In genomic region chr7:1922071-1922869, GRCh38 we compare ENCODE assay signal across 11 cellular contexts.
A peak's percentile ranks its signal among the peaks of the same experiment; 100 is the strongest.
DNase-seq lines count a peak whose midpoint lies in the region; ATAC-seq, FAIRE-seq and TF ChIP-seq lines count a peak whose summit lies in the region.
"Had no signal": no experiment of that assay in that cellular context is flagged by ENCODE, and none has a peak within 500 bp of the region (broad histone marks: within the 10 kb centered on the region; RNA-seq: fewer than 3 reads in every experiment).

No MANE protein-coding gene starts in this region.

- H3K4me3 ChIP-seq in kidney (ENCODE audit: low read length in 2 of 2), result no peak overlapping the region
- peak overlapping the region; percentile 26 for H3K4me3 ChIP-seq in suprapubic skin

- intact Hi-C loops in kidney (cut with DNase I), result no loop called here

- no peak for FAIRE-seq in kidney (lab: Jason Lieb, UNC)

- TF ChIP-seq EP300 in suprapubic skin (IDR thresholded peaks at IDR 0.05), result no peak

- 79% methylated on average over 40 of the region's 42 CpGs for WGBS in suprapubic skin

- peaks cover 0 to 6% of the 10 kb centered on the region in 2 donors for H3K4me1 ChIP-seq in kidney (ENCODE audit: control insufficient read depth in 1 of 2, insufficient read depth in 1 of 2, low read depth in 1 of 2, low read length in 2 of 2)
- H3K4me1 ChIP-seq in suprapubic skin, result peaks cover 41% of the 10 kb centered on the region

- no peak for ATAC-seq in GM21786 (IDR thresholded peaks at IDR 0.05; ENCODE audit: unreplicated experiment)

- no peaks in the 10 kb centered on the region for H3K27me3 ChIP-seq in suprapubic skin

- no peak overlapping the region for H3K9ac ChIP-seq in kidney (ENCODE audit: low read length in 2 of 2)

- no peak for TF ChIP-seq POLR2A in suprapubic skin (IDR thresholded peaks at IDR 0.05)

- no peaks in the 10 kb centered on the region for H3K9me3 ChIP-seq in kidney (ENCODE audit: control insufficient read depth in 1 of 2, low read length in 2 of 2)
- no peaks in the 10 kb centered on the region for H3K9me3 ChIP-seq in suprapubic skin

- no peak overlapping the region for H3K27ac ChIP-seq in kidney (ENCODE audit: low read depth in 2 of 2, low read length in 2 of 2)
- H3K27ac ChIP-seq in suprapubic skin, result no peak overlapping the region
- H3K27ac ChIP-seq in caudate nucleus (ENCODE audit: low read depth, low read length), result no peak overlapping the region
- H3K27ac ChIP-seq: 22Rv1 had no signal

- DNase-seq in SIG-M5 treated with dmso at 0.1 percent for 504 hours (lab: John Stamatoyannopoulos, UW; ENCODE audit: unreplicated experiment), result peak; percentile 65
- no peak for DNase-seq in SIG-M5 (lab: John Stamatoyannopoulos, UW)
- peak; percentile 67 for DNase-seq in activated CD8-positive, alpha-beta memory T cell treated with anti-CD3 and anti-CD28 coated beads, Interleukin-2, amount 50 U/mL, for 48 hours
- DNase-seq in kidney, result peak; percentile 73
- no peak for DNase-seq in suprapubic skin (ENCODE audit: low spot score in 2 of 2)
- DNase-seq in caudate nucleus (lab: John Stamatoyannopoulos, UW), result no peak
- no peak for DNase-seq in DMS79 (lab: John Stamatoyannopoulos, UW)
- DNase-seq: hypothalamus, NCI-H510A treated with DMSO at 0.1 percent for 48 hours had no signal

- TF ChIP-seq CTCF in kidney (IDR thresholded peaks at IDR 0.05; ENCODE audit: borderline replicate concordance, extremely low read depth, insufficient read depth), result no peak
- TF ChIP-seq CTCF in suprapubic skin (IDR thresholded peaks at IDR 0.05), result no peak

- H3K36me3 ChIP-seq in kidney (ENCODE audit: control insufficient read depth in 1 of 2, insufficient read depth in 2 of 2, low read length in 2 of 2) (no peaks in the 10 kb centered on the region), suprapubic skin (no peaks in the 10 kb centered on the region)

Comparison
In these comparisons a context has a peak if more than half of its experiments do, and no peak if none do; other contexts are left out.
1. DNase-seq: peak in SIG-M5 treated with dmso at 0.1 percent for 504 hours (single experiment), activated CD8-positive, alpha-beta memory T cell treated with anti-CD3 and anti-CD28 coated beads, Interleukin-2, amount 50 U/mL, for 48 hours (single experiment) and kidney (single experiment); none in SIG-M5 (single experiment), suprapubic skin (0 of 2), caudate nucleus (0 of 61) and DMS79 (single experiment).